Comparison of ENCODE assay signal across 9 cellular contexts in genomic region chr4:54099959-54100606, GRCh38. TPM values are rescaled to one million over a fixed set of nuclear protein-coding genes. Genes with fewer than 3 reads are reported as not detected.
A peak's percentile ranks its signal among the peaks of the same experiment; 100 is the strongest.
DNase-seq lines count a peak whose midpoint lies in the region; ATAC-seq, FAIRE-seq and TF ChIP-seq lines count a peak whose summit lies in the region.
"Had no signal": no experiment of that assay in that cellular context is flagged by ENCODE, and none has a peak within 500 bp of the region (broad histone marks: within the 10 kb centered on the region; RNA-seq: fewer than 3 reads in every experiment).

Gene GSX2 (plus strand): TSS chr4:54100163. CDS start chr4:54100345, 182 bp downstream.

- FAIRE-seq in H54 (lab: Jason Lieb, UNC) = no peak

- H3K27ac ChIP-seq in BLaER1 treated with 17β-estradiol and CSF1 and Interleukin-3, amounts not matched to agents 10 nM and 100 nM = no peak within 1 kb of the TSS
- H3K27ac ChIP-seq in Karpas-422 (ENCODE audit: low read length) = peak within 1 kb of the TSS; percentile 75
- no peak within 1 kb of the TSS for H3K27ac ChIP-seq in effector memory CD4-positive, alpha-beta T cell (ENCODE audit: insufficient read depth, low read length, poor library complexity, severe bottlenecking)
- H3K27ac ChIP-seq: neutrophil had no signal

- TF ChIP-seq POLR2A in H54 (IDR thresholded peaks at IDR 0.05; ENCODE audit: low read depth, low read length) = no peak

- no peaks in the 10 kb centered on the region for H3K36me3 Mint-ChIP-seq in nephron progenitor cell (ENCODE audit: low read depth)

- H4K20me1 ChIP-seq in BLaER1 treated with 17β-estradiol and CSF1 and Interleukin-3, amounts not matched to agents 10 nM and 100 nM = peaks cover 0 to 45% (median 12%) of the 10 kb centered on the region in 11 experiments; a peak in 9 of 22 replicates
- H4K20me1 ChIP-seq in Karpas-422 (ENCODE audit: insufficient read depth, low read depth, low read length) = no peaks in the 10 kb centered on the region

- H3K9me2 ChIP-seq in Karpas-422 (replicated peaks; ENCODE audit: insufficient read depth, low read length) = no peaks in the 10 kb centered on the region

- H3K4me3 ChIP-seq in BLaER1 treated with 17β-estradiol and CSF1 and Interleukin-3, amounts not matched to agents 10 nM and 100 nM = peak within 1 kb of the TSS; percentile 35 to 65 (median 48)
- H3K4me3 ChIP-seq in Karpas-422 (ENCODE audit: low read length) = peak within 1 kb of the TSS; percentile 72
- peak within 1 kb of the TSS; percentile 33 for H3K4me3 ChIP-seq in effector memory CD4-positive, alpha-beta T cell (ENCODE audit: insufficient read depth, low read depth, low read length, poor library complexity, severe bottlenecking)

- peaks cover 65% of the 10 kb centered on the region for H3K4me1 Mint-ChIP-seq in nephron progenitor cell

- no peak within 1 kb of the TSS; a peak in 1 of 22 replicates for H3K9ac ChIP-seq in BLaER1 treated with 17β-estradiol and CSF1 and Interleukin-3, amounts not matched to agents 10 nM and 100 nM
- peak within 1 kb of the TSS; percentile 78 for H3K9ac ChIP-seq in Karpas-422 (ENCODE audit: low read length)

- peak within 1 kb of the TSS; percentile 77 to 94 (median 87) for H3K4me2 ChIP-seq in BLaER1 treated with 17β-estradiol and CSF1 and Interleukin-3, amounts not matched to agents 10 nM and 100 nM
- H3K4me2 ChIP-seq in Karpas-422 (ENCODE audit: low read depth, low read length, poor library complexity, severe bottlenecking) = peak within 1 kb of the TSS; percentile 79

- no peak for ATAC-seq in GM21515 (IDR thresholded peaks at IDR 0.05; ENCODE audit: unreplicated experiment)

- peaks cover 100% of the 10 kb centered on the region for H3K27me3 Mint-ChIP-seq in nephron progenitor cell (ENCODE audit: low read depth, poor library complexity)

- peak within 1 kb of the TSS; percentile 99 for H2AFZ ChIP-seq in Karpas-422 (ENCODE audit: low read length)

- no peaks in the 10 kb centered on the region for H3K9me3 Mint-ChIP-seq in nephron progenitor cell

- peaks cover 94 to 100% (median 99%) of the 10 kb centered on the region in 11 experiments for H3K27me3 ChIP-seq in BLaER1 treated with 17β-estradiol and CSF1 and Interleukin-3, amounts not matched to agents 10 nM and 100 nM
- H3K27me3 ChIP-seq in Karpas-422 (ENCODE audit: low read length) = no peaks in the 10 kb centered on the region
- H3K27me3 ChIP-seq in effector memory CD4-positive, alpha-beta T cell (replicated peaks; ENCODE audit: control insufficient read depth, insufficient read depth, low read length, poor library complexity, severe bottlenecking) = peaks cover 78% of the 10 kb centered on the region

- H3K4me1 ChIP-seq in BLaER1 treated with 17β-estradiol and CSF1 and Interleukin-3, amounts not matched to agents 10 nM and 100 nM = peaks cover 19 to 47% (median 23%) of the 10 kb centered on the region in 10 experiments
- peaks cover 67% of the 10 kb centered on the region for H3K4me1 ChIP-seq in Karpas-422 (ENCODE audit: low read length)
- H3K4me1 ChIP-seq in effector memory CD4-positive, alpha-beta T cell (ENCODE audit: control insufficient read depth, insufficient read depth, low read length, poor library complexity, severe bottlenecking) = peaks cover 26% of the 10 kb centered on the region

- no peaks in the 10 kb centered on the region for H3K36me3 ChIP-seq in BLaER1 treated with 17β-estradiol and CSF1 and Interleukin-3, amounts not matched to agents 10 nM and 100 nM
- no peaks in the 10 kb centered on the region; the same call in 1 of the 2 replicates for H3K36me3 ChIP-seq in Karpas-422 (ENCODE audit: insufficient read depth, low read length)
- no peaks in the 10 kb centered on the region for H3K36me3 ChIP-seq in effector memory CD4-positive, alpha-beta T cell (ENCODE audit: control insufficient read depth, insufficient read depth, low read length)
- H3K36me3 ChIP-seq: neutrophil had no signal

- peaks cover 0 to 38% (median 25%) of the 10 kb centered on the region in 11 experiments; a peak in 18 of 22 replicates for H3K9me3 ChIP-seq in BLaER1 treated with 17β-estradiol and CSF1 and Interleukin-3, amounts not matched to agents 10 nM and 100 nM (replicated peaks in 1 of 11)
- no peaks in the 10 kb centered on the region for H3K9me3 ChIP-seq in Karpas-422 (ENCODE audit: low read length)
- H3K9me3 ChIP-seq in effector memory CD4-positive, alpha-beta T cell (ENCODE audit: control insufficient read depth, low read length) = no peaks in the 10 kb centered on the region
- H3K9me3 ChIP-seq: neutrophil had no signal

- DNase-seq in Karpas-422 (peak; percentile 65), nephron progenitor cell (peak; percentile 40), NCI-H2029 treated with DMSO at 0.1 percent for 48 hours (lab: John Stamatoyannopoulos, UW) (no peak), H54 (ENCODE audit: insufficient read length, low spot score) (no peak), AML-193 (lab: John Stamatoyannopoulos, UW) (no peak)
- DNase-seq in effector memory CD4-positive, alpha-beta T cell = no peak

- no peak within 1 kb of the TSS for H3K27ac Mint-ChIP-seq in nephron progenitor cell

- peak within 1 kb of the TSS; percentile 70 for H3K4me3 Mint-ChIP-seq in nephron progenitor cell

- TF ChIP-seq CTCF in nephron progenitor cell (IDR thresholded peaks at IDR 0.05) = no peak

- H3K79me2 ChIP-seq in Karpas-422 (ENCODE audit: low read length) = no peaks in the 10 kb centered on the region

RNA-seq across cellular contexts. Expression of gene GSX2, which starts in this region (rescaled TPM):
- total RNA-seq in Karpas-422 (2014; rRNA removed; shearing (Covaris generic); ENCODE audit: low replicate concordance) = 9.5 and 23.9 TPM in 2 replicates

Comparison
In these comparisons a context has a peak if more than half of its experiments do, and no peak if none do; other contexts are left out.
1. DNase-seq: peak in Karpas-422 (single experiment) and nephron progenitor cell (single experiment); none in effector memory CD4-positive, alpha-beta T cell (0 of 3), NCI-H2029 treated with DMSO at 0.1 percent for 48 hours (single experiment), H54 (single experiment) and AML-193 (0 of 2).
2. Peak in every context shown above with its lines, with median percentiles within 50 percentile points of each other: H3K4me3 ChIP-seq.